In genomic region chr6:133778414-133778813, GRCh38 we compare ENCODE assay signal across 13 cellular contexts.
DNase-seq lines count a peak whose midpoint lies in the region; TF ChIP-seq lines count a peak whose summit lies in the region.
"Had no signal": no experiment of that assay in that cellular context is flagged by ENCODE, and none has a peak within 500 bp of the region (broad histone marks: within the 10 kb centered on the region; RNA-seq: fewer than 3 reads in every experiment).

No MANE protein-coding gene starts in this region.

- TF ChIP-seq CTCF in brain microvascular endothelial cell (IDR thresholded peaks at IDR 0.05; ENCODE audit: low read depth, low read length, missing control alignments) (no peak), hepatocyte (IDR thresholded peaks at IDR 0.05; ENCODE audit: poor library complexity) (no peak), tibial artery (IDR thresholded peaks at IDR 0.05) (no peak), mesothelial cell of epicardium (IDR thresholded peaks at IDR 0.05; ENCODE audit: unreplicated experiment) (no peak), dorsolateral prefrontal cortex (IDR thresholded peaks at IDR 0.05 in 54 of 56, conservative IDR thresholded peaks at IDR 0.05 in 2 of 56; ENCODE audit: low read depth in 1 of 56, partially characterized antibody in 56 of 56) (no peak)

- intact Hi-C loops in tibial artery (cut with DNase I; ENCODE audit: low total_unique reads) = no loop called here
- intact Hi-C loops in dorsolateral prefrontal cortex (cut with DNase I) = no loop called here
- intact Hi-C loops in activated T-helper 2 cell treated with anti-CD3 and anti-CD28 coated beads, Interferon-gamma antibody, Interleukin-2, Interleukin-4, amounts not matched to agents 10 μg/mL and 5 μg/mL and 100 μg/mL, durations not matched to agents 14 hours and 24 hours and 36 hours (cut with micrococcal nuclease) = no loop called here

- in situ Hi-C loops in brain microvascular endothelial cell (cut with HindIII; ENCODE audit: low pct_ligation_motif_present, low sequenced_read_pairs) = no loop called here

- no peak overlapping the region for H3K27ac Mint-ChIP-seq in mesothelial cell of epicardium
- H3K27ac Mint-ChIP-seq in activated T-helper 2 cell treated with anti-CD3 and anti-CD28 coated beads, Interferon-gamma antibody, Interleukin-2, Interleukin-4, amounts not matched to agents 10 μg/mL and 5 μg/mL and 100 μg/mL, durations not matched to agents 14 hours and 24 hours and 36 hours = no peak overlapping the region

- H4K20me1 ChIP-seq in hepatocyte (ENCODE audit: insufficient read depth, poor library complexity, severe bottlenecking) = no peaks in the 10 kb centered on the region

- no peak overlapping the region for H2AFZ ChIP-seq in hepatocyte

- no peak overlapping the region for H3K4me3 Mint-ChIP-seq in mesothelial cell of epicardium
- H3K4me3 Mint-ChIP-seq in activated T-helper 2 cell treated with anti-CD3 and anti-CD28 coated beads, Interferon-gamma antibody, Interleukin-2, Interleukin-4, amounts not matched to agents 10 μg/mL and 5 μg/mL and 100 μg/mL, durations not matched to agents 14 hours and 24 hours and 36 hours (ENCODE audit: low read depth) = no peak overlapping the region
- H3K4me3 Mint-ChIP-seq: activated T-cell treated with anti-CD3 and anti-CD28 coated beads, Interleukin-2, amount 50 U/mL, for 4 hours had no signal

- H3K27me3 Mint-ChIP-seq in mesothelial cell of epicardium (ENCODE audit: low read depth) = no peaks in the 10 kb centered on the region
- peaks cover 2% of the 10 kb centered on the region for H3K27me3 Mint-ChIP-seq in activated T-helper 2 cell treated with anti-CD3 and anti-CD28 coated beads, Interferon-gamma antibody, Interleukin-2, Interleukin-4, amounts not matched to agents 10 μg/mL and 5 μg/mL and 100 μg/mL, durations not matched to agents 14 hours and 24 hours and 36 hours (ENCODE audit: low read depth)

- H3K4me3 ChIP-seq in brain microvascular endothelial cell (ENCODE audit: low read depth, low read length) (no peak overlapping the region), hepatocyte (no peak overlapping the region), tibial artery (no peak overlapping the region), dorsolateral prefrontal cortex (no peak overlapping the region)

- H3K27me3 ChIP-seq in brain microvascular endothelial cell (replicated peaks) = no peaks in the 10 kb centered on the region
- H3K27me3 ChIP-seq in hepatocyte = no peaks in the 10 kb centered on the region
- H3K27me3 ChIP-seq in tibial artery = no peaks in the 10 kb centered on the region
- no peaks in the 10 kb centered on the region for H3K27me3 ChIP-seq in dorsolateral prefrontal cortex

- no peaks in the 10 kb centered on the region for H3K9me2 ChIP-seq in hepatocyte (replicated peaks; ENCODE audit: insufficient read depth)

- H3K27ac ChIP-seq in brain microvascular endothelial cell (peak overlapping the region; percentile 37), hepatocyte (no peak overlapping the region), tibial artery (peak overlapping the region; percentile 61 to 75), dorsolateral prefrontal cortex (no peak overlapping the region)

- H3K4me2 ChIP-seq in hepatocyte = no peak overlapping the region

- H3K4me1 Mint-ChIP-seq in mesothelial cell of epicardium = no peaks in the 10 kb centered on the region
- H3K4me1 Mint-ChIP-seq in activated T-helper 2 cell treated with anti-CD3 and anti-CD28 coated beads, Interferon-gamma antibody, Interleukin-2, Interleukin-4, amounts not matched to agents 10 μg/mL and 5 μg/mL and 100 μg/mL, durations not matched to agents 14 hours and 24 hours and 36 hours (ENCODE audit: low read depth) = peaks cover 7% of the 10 kb centered on the region

- 58% methylated on average over 1 of the region's 1 CpG for WGBS in hepatocyte (ENCODE audit: low lambda C conversion rate, missing lambda C conversion rate)

- peaks cover 10% of the 10 kb centered on the region for H3K9me3 Mint-ChIP-seq in mesothelial cell of epicardium
- no peaks in the 10 kb centered on the region for H3K9me3 Mint-ChIP-seq in activated T-helper 2 cell treated with anti-CD3 and anti-CD28 coated beads, Interferon-gamma antibody, Interleukin-2, Interleukin-4, amounts not matched to agents 10 μg/mL and 5 μg/mL and 100 μg/mL, durations not matched to agents 14 hours and 24 hours and 36 hours
- H3K9me3 Mint-ChIP-seq: activated T-cell treated with anti-CD3 and anti-CD28 coated beads, Interleukin-2, amount 50 U/mL, for 4 hours had no signal

- no peaks in the 10 kb centered on the region for H3K36me3 Mint-ChIP-seq in mesothelial cell of epicardium
- no peaks in the 10 kb centered on the region for H3K36me3 Mint-ChIP-seq in activated T-helper 2 cell treated with anti-CD3 and anti-CD28 coated beads, Interferon-gamma antibody, Interleukin-2, Interleukin-4, amounts not matched to agents 10 μg/mL and 5 μg/mL and 100 μg/mL, durations not matched to agents 14 hours and 24 hours and 36 hours (ENCODE audit: low read depth)

- H3K9me3 ChIP-seq in hepatocyte (ENCODE audit: low read depth) (no peaks in the 10 kb centered on the region), tibial artery (no peaks in the 10 kb centered on the region)

- no peaks in the 10 kb centered on the region for H3K79me2 ChIP-seq in hepatocyte

- H3K36me3 ChIP-seq in brain microvascular endothelial cell (replicated peaks) (no peaks in the 10 kb centered on the region), hepatocyte (replicated peaks; ENCODE audit: insufficient read depth, low read depth) (no peaks in the 10 kb centered on the region), tibial artery (no peaks in the 10 kb centered on the region)

- peak; percentile 91 for DNase-seq in HS-27A (ENCODE audit: low read depth)
- peak; percentile 74 for DNase-seq in brain microvascular endothelial cell
- DNase-seq in hepatocyte (ENCODE audit: low spot score) = peak; percentile 17
- no peak for DNase-seq in tibial artery
- no peak for DNase-seq in superior temporal gyrus (ENCODE audit: extremely low spot score)
- DNase-seq in mesothelial cell of epicardium (ENCODE audit: low spot score in 2 of 2, unreplicated experiment in 2 of 2) = no peak
- no peak for DNase-seq in dorsolateral prefrontal cortex
- no peak for DNase-seq in activated T-helper 2 cell treated with anti-CD3 and anti-CD28 coated beads, Interferon-gamma antibody, Interleukin-2, Interleukin-4, amounts not matched to agents 10 μg/mL and 5 μg/mL and 100 μg/mL, durations not matched to agents 14 hours and 24 hours and 36 hours (ENCODE audit: low spot score)
- DNase-seq: activated CD4-positive, CD25-positive, alpha-beta regulatory T cell; activated T-cell treated with anti-CD3 and anti-CD28 coated beads, Interleukin-2, amount 50 U/mL, for 4 hours; DMS53; KG1; SIG-M5 had no signal

- H3K4me1 ChIP-seq in hepatocyte (ENCODE audit: insufficient read depth) = no peaks in the 10 kb centered on the region
- peaks cover 0 to 37% (median 4%) of the 10 kb centered on the region in 4 donors for H3K4me1 ChIP-seq in tibial artery

Comparison
In these comparisons a context has a peak if more than half of its experiments do, and no peak if none do; other contexts are left out.
1. DNase-seq: peak in HS-27A (single experiment), brain microvascular endothelial cell (single experiment) and hepatocyte (single experiment); none in tibial artery (0 of 2), superior temporal gyrus (single experiment), mesothelial cell of epicardium (0 of 2), dorsolateral prefrontal cortex (0 of 10) and activated T-helper 2 cell treated with anti-CD3 and anti-CD28 coated beads, Interferon-gamma antibody, Interleukin-2, Interleukin-4, amounts not matched to agents 10 μg/mL and 5 μg/mL and 100 μg/mL, durations not matched to agents 14 hours and 24 hours and 36 hours (single experiment).
2. H3K27ac ChIP-seq: peak in brain microvascular endothelial cell (single experiment) and tibial artery (2 of 2); none in hepatocyte (single experiment) and dorsolateral prefrontal cortex (0 of 59).